Comparison of ENCODE assay signal across 20 cellular contexts in genomic region chrX:19177710-19178109, GRCh38. TPM values are rescaled to one million over a fixed set of nuclear protein-coding genes. Genes with fewer than 3 reads are reported as not detected.
"Had no signal": no experiment of that assay in that cellular context is flagged by ENCODE, and none has a peak within 500 bp of the region (broad histone marks: within the 10 kb centered on the region; RNA-seq: fewer than 3 reads in every experiment).

No MANE protein-coding gene starts in this region.

- H3K4me3 ChIP-seq: suprapubic skin had no signal

- H3K9me3 Mint-ChIP-seq: activated naive CD4-positive, alpha-beta T cell treated with anti-CD3 and anti-CD28 coated beads, Interleukin-2, amount 50 U/mL, for 24 hours; dendritic cell treated with granulocyte-macrophage colony-stimulating factor and Interleukin-4, amounts not matched to agents 40 ng/mL and 50 ng/mL, for 4 days; natural killer cell; type B pancreatic cell had no signal

- H3K4me1 ChIP-seq: suprapubic skin had no signal

- H3K27ac Mint-ChIP-seq: activated naive CD4-positive, alpha-beta T cell treated with anti-CD3 and anti-CD28 coated beads, Interleukin-2, amount 50 U/mL, for 24 hours; dendritic cell treated with granulocyte-macrophage colony-stimulating factor and Interleukin-4, amounts not matched to agents 40 ng/mL and 50 ng/mL, for 4 days; immature natural killer cell; natural killer cell; type B pancreatic cell had no signal

- H3K4me3 Mint-ChIP-seq: activated naive CD4-positive, alpha-beta T cell treated with anti-CD3 and anti-CD28 coated beads, Interleukin-2, amount 50 U/mL, for 24 hours; dendritic cell treated with granulocyte-macrophage colony-stimulating factor and Interleukin-4, amounts not matched to agents 40 ng/mL and 50 ng/mL, for 4 days; immature natural killer cell; natural killer cell; type B pancreatic cell had no signal

- H3K36me3 Mint-ChIP-seq: activated naive CD4-positive, alpha-beta T cell treated with anti-CD3 and anti-CD28 coated beads, Interleukin-2, amount 50 U/mL, for 24 hours; immature natural killer cell; natural killer cell; type B pancreatic cell had no signal

- H3K27me3 Mint-ChIP-seq: dendritic cell treated with granulocyte-macrophage colony-stimulating factor and Interleukin-4, amounts not matched to agents 40 ng/mL and 50 ng/mL, for 4 days had no signal

- H3K27ac ChIP-seq: brain microvascular endothelial cell, suprapubic skin had no signal

- H3K36me3 ChIP-seq: brain microvascular endothelial cell, suprapubic skin had no signal

- H3K9me3 ChIP-seq: suprapubic skin had no signal

- ATAC-seq: left lobe of liver, natural killer cell had no signal

- DNase-seq: activated CD4-positive, alpha-beta T cell treated with anti-CD3 and anti-CD28 coated beads, Interleukin-2, amount 50 U/mL, for 4 hours; activated CD4-positive, CD25-positive, alpha-beta regulatory T cell; activated T-cell treated with anti-CD3 and anti-CD28 coated beads, Interleukin-2, amount 50 U/mL, for 1 hour; amniotic stem cell; brain microvascular endothelial cell; cerebellar nuclear complex; erythroblast; glutamatergic neuron; immature natural killer cell; natural killer cell; occipital lobe; stimulated activated CD4-positive, alpha-beta T cell treated with anti-CD3 and anti-CD28 coated beads, Interleukin-12 subunit alpha, Interleukin-12 subunit beta, amount 100 ng/mL, for 4 hours; stimulated activated naive CD4-positive, alpha-beta T cell had no signal

- H3K27me3 ChIP-seq: brain microvascular endothelial cell, suprapubic skin had no signal

RNA-seq across cellular contexts. Expression of gene ADGRG2, which starts 55.4 kb away (rescaled TPM):
- total RNA-seq: fibroblast of villous mesenchyme, natural killer cell, pulmonary artery endothelial cell had no signal
- polyA plus RNA-seq: immature natural killer cell had no signal
